In genomic region chr6:37258405-37258704, GRCh38 we compare ENCODE assay signal across 8 cellular contexts. TPM values are rescaled to one million over a fixed set of nuclear protein-coding genes. Genes with fewer than 3 reads are reported as not detected.
DNase-seq lines count a peak whose midpoint lies in the region; ATAC-seq and TF ChIP-seq lines count a peak whose summit lies in the region.

No MANE protein-coding gene starts in this region.

- TF ChIP-seq CTCF in HFFc6 (IDR thresholded peaks at IDR 0.05) = no peak
- no peak for TF ChIP-seq CTCF in smooth muscle cell (IDR thresholded peaks at IDR 0.05; ENCODE audit: borderline replicate concordance, insufficient read depth, poor library complexity, severe bottlenecking)

- no peaks in the 10 kb centered on the region for H3K9me3 ChIP-seq in iPS DF 6.9 (ENCODE audit: control insufficient read depth, insufficient read depth, low read length)
- H3K9me3 ChIP-seq in smooth muscle cell (replicated peaks; ENCODE audit: low read depth) = no peaks in the 10 kb centered on the region

- no peaks in the 10 kb centered on the region for H3K36me3 Mint-ChIP-seq in HFFc6 (ENCODE audit: low read depth)
- peaks cover 2% of the 10 kb centered on the region for H3K36me3 Mint-ChIP-seq in activated CD4-positive, alpha-beta memory T cell treated with anti-CD3 and anti-CD28 coated beads for 36 hours

- H2AFZ ChIP-seq in smooth muscle cell (ENCODE audit: low read depth) = peak overlapping the region; percentile 78

- H3K9ac ChIP-seq in smooth muscle cell (ENCODE audit: low read depth) = peak overlapping the region; percentile 97

- intact Hi-C loops in activated CD4-positive, alpha-beta memory T cell treated with anti-CD3 and anti-CD28 coated beads for 36 hours (cut with micrococcal nuclease) = loop anchor here (2.0 to 5.0 kb wide), 3 partner anchors 14 to 259 kb away; partner anchors contain the start of gene CCDC167

- peaks cover 55% of the 10 kb centered on the region for H3K4me1 Mint-ChIP-seq in HFFc6 (ENCODE audit: low read depth)
- H3K4me1 Mint-ChIP-seq in activated CD4-positive, alpha-beta memory T cell treated with anti-CD3 and anti-CD28 coated beads for 36 hours (ENCODE audit: low read depth) = peaks cover 52% of the 10 kb centered on the region

- H3K36me3 ChIP-seq in iPS DF 6.9 (ENCODE audit: control insufficient read depth, insufficient read depth, low read length) (no peaks in the 10 kb centered on the region), smooth muscle cell (ENCODE audit: low read depth) (no peaks in the 10 kb centered on the region)

- peaks cover 2% of the 10 kb centered on the region; the same call in 1 of the 2 replicates for H3K4me1 ChIP-seq in iPS DF 6.9 (ENCODE audit: control insufficient read depth, insufficient read depth, low read length)
- no peaks in the 10 kb centered on the region for H3K4me1 ChIP-seq in smooth muscle cell (ENCODE audit: low read depth)

- ATAC-seq in GM18520 (IDR thresholded peaks at IDR 0.05; ENCODE audit: unreplicated experiment) (no peak), GM21515 (IDR thresholded peaks at IDR 0.05; ENCODE audit: unreplicated experiment) (no peak)

- DNase-seq in HFFc6 (no peak), iPS DF 6.9 (ENCODE audit: low read depth, low spot score) (no peak), smooth muscle cell (lab: John Stamatoyannopoulos, UW; ENCODE audit: unreplicated experiment) (no peak), NCI-H446 (lab: John Stamatoyannopoulos, UW) (no peak), DMS53 treated with DMSO at 0.1 percent for 48 hours (lab: John Stamatoyannopoulos, UW; ENCODE audit: unreplicated experiment) (no peak)
- DNase-seq in activated CD4-positive, alpha-beta memory T cell treated with anti-CD3 and anti-CD28 coated beads for 36 hours = no peak

- H3K27ac Mint-ChIP-seq in HFFc6 = peak overlapping the region; percentile 94
- peak overlapping the region; percentile 87 for H3K27ac Mint-ChIP-seq in activated CD4-positive, alpha-beta memory T cell treated with anti-CD3 and anti-CD28 coated beads for 36 hours

- POLR2A ChIA-PET in activated CD4-positive, alpha-beta memory T cell treated with anti-CD3 and anti-CD28 coated beads for 36 hours (lab: Charles Lee) = interaction anchor here (0.6 to 3.4 kb wide), 11 partner anchors 12 to 383 kb away, joined by 3 to 19 read pairs (median 4); partner anchors contain the start of gene MTCH1

- H3K4me3 ChIP-seq in iPS DF 6.9 (ENCODE audit: low read length) = peak overlapping the region; percentile 95
- H3K4me3 ChIP-seq in smooth muscle cell = peak overlapping the region; percentile 78

- peaks cover 20% of the 10 kb centered on the region for H4K20me1 ChIP-seq in smooth muscle cell (ENCODE audit: low read depth)

- peaks cover 50% of the 10 kb centered on the region for H3K79me2 ChIP-seq in smooth muscle cell (ENCODE audit: low read depth)

- WGBS in iPS DF 6.9 (ENCODE audit: insufficient coverage, insufficient read length) = no CpG with 5 or more reads among the region's 7 CpGs
- WGBS in smooth muscle cell (ENCODE audit: low lambda C conversion rate) = 2% methylated on average over 7 of the region's 7 CpGs

- H3K27ac ChIP-seq in iPS DF 6.9 (ENCODE audit: low read length) (no peak overlapping the region), smooth muscle cell (ENCODE audit: low read depth) (peak overlapping the region; percentile 79)

- H3K4me3 Mint-ChIP-seq in HFFc6 = peak overlapping the region; percentile 91
- peak overlapping the region; percentile 86 for H3K4me3 Mint-ChIP-seq in activated CD4-positive, alpha-beta memory T cell treated with anti-CD3 and anti-CD28 coated beads for 36 hours

- H3F3A ChIP-seq in smooth muscle cell (ENCODE audit: low read depth) = no peaks in the 10 kb centered on the region

- CTCF ChIA-PET in activated CD4-positive, alpha-beta memory T cell treated with anti-CD3 and anti-CD28 coated beads for 36 hours (lab: Charles Lee) = interaction anchor here (1.3 kb wide), 2 partner anchors 19 to 207 kb away, joined by 4 to 5 read pairs; no protein-coding TSS in a partner anchor

- H3K27me3 Mint-ChIP-seq in HFFc6 (ENCODE audit: insufficient read depth) = peaks cover 4% of the 10 kb centered on the region
- no peaks in the 10 kb centered on the region for H3K27me3 Mint-ChIP-seq in activated CD4-positive, alpha-beta memory T cell treated with anti-CD3 and anti-CD28 coated beads for 36 hours

- H3K27me3 ChIP-seq in iPS DF 6.9 (ENCODE audit: control insufficient read depth, insufficient read depth, low read length) = no peaks in the 10 kb centered on the region
- no peaks in the 10 kb centered on the region for H3K27me3 ChIP-seq in smooth muscle cell (ENCODE audit: low read depth)

- H3K4me2 ChIP-seq in smooth muscle cell = peak overlapping the region; percentile 93

- H3K9me3 Mint-ChIP-seq in HFFc6 = no peaks in the 10 kb centered on the region
- no peaks in the 10 kb centered on the region for H3K9me3 Mint-ChIP-seq in activated CD4-positive, alpha-beta memory T cell treated with anti-CD3 and anti-CD28 coated beads for 36 hours

RNA-seq across cellular contexts. Expression of gene TMEM217, which starts 0.4 kb away (rescaled TPM):
- 1 to 10 TPM in 5 of 6 experiments, under 1 TPM in 1; 0.99 to 2.0 (median 1.6) TPM for total RNA-seq in HFFc6 (2021; fragmentation: NEBNext Ultra II Directional; extraction: Animal tissue kit (Norgen Biotek cat#: 25700))
- total RNA-seq in activated CD4-positive, alpha-beta memory T cell treated with anti-CD3 and anti-CD28 coated beads for 36 hours = 1 to 10 TPM; 2.2 to 3.3 TPM
- 0.31 and 0.40 TPM in 2 replicates for total RNA-seq in smooth muscle cell
- 1.2 and 1.9 TPM in 2 replicates for polyA plus RNA-seq in smooth muscle cell

RNA-seq across cellular contexts. Expression of gene TBC1D22B, which starts 0.8 kb away (rescaled TPM):
- total RNA-seq in HFFc6 (2021; fragmentation: NEBNext Ultra II Directional; extraction: Animal tissue kit (Norgen Biotek cat#: 25700)) = 1 to 10 TPM; 9.0 to 9.6 (median 9.2) TPM
- total RNA-seq in activated CD4-positive, alpha-beta memory T cell treated with anti-CD3 and anti-CD28 coated beads for 36 hours = 10 to 100 TPM; 14.4 to 15.7 TPM
- total RNA-seq in smooth muscle cell = 7.2 and 7.3 TPM in 2 replicates
- polyA plus RNA-seq in smooth muscle cell = 5.6 and 7.0 TPM in 2 replicates
